9 cellular contexts compared by ENCODE assay signal in the genomic region with DNA sequence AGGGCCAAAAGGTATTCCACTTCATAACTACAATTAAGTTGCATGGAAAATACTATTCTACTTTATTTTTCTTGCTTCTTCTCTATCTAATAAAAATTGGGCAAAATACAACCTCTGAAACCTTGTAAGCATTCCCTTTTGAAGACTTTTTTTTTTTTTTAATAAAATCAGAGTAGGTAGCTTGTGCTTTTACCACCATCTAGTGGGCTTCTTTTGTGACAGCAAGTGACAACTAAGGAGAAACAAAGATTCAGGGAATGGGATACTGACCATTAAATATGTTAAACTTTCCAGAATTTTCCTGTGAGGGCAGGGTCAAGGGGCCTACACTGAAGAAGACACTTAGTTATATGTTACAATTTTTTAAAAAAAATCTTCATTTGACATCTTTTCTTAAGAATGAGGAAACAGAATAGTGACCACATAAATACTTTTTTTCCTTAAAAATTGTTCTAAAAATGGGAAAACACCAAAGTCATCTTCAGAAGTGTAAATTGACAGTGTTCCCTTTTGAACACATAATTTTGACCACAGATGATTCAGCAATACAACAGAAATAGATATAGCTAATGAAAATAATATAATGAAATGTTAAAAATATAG.
DNase-seq lines count a peak whose midpoint lies in the region; ATAC-seq and TF ChIP-seq lines count a peak whose summit lies in the region.
"Had no signal": no experiment of that assay in that cellular context is flagged by ENCODE, and none has a peak within 500 bp of the region (broad histone marks: within the 10 kb centered on the region; RNA-seq: fewer than 3 reads in every experiment).

No MANE protein-coding gene starts in this region.

- no peaks in the 10 kb centered on the region for H3K36me3 Mint-ChIP-seq in chondrocyte (ENCODE audit: low read depth)
- H3K36me3 Mint-ChIP-seq in nephron (ENCODE audit: low read depth), result no peaks in the 10 kb centered on the region
- no peaks in the 10 kb centered on the region for H3K36me3 Mint-ChIP-seq in activated T-helper 17 cell treated with anti-CD3 and anti-CD28 coated beads, Interleukin-2, amount 50 U/mL, for 72 hours (ENCODE audit: low read depth)
- H3K36me3 Mint-ChIP-seq: activated naive CD4-positive, alpha-beta T cell treated with anti-CD3 and anti-CD28 coated beads, Interleukin-2, amount 50 U/mL, for 24 hours had no signal

- ATAC-seq in activated T-helper 17 cell treated with anti-CD3 and anti-CD28 coated beads, Interleukin-2, amount 50 U/mL, for 72 hours (replicated peaks), result no peak
- no peak for ATAC-seq in HG03159 (IDR thresholded peaks at IDR 0.05; ENCODE audit: unreplicated experiment)

- TF ChIP-seq CTCF in chondrocyte (IDR thresholded peaks at IDR 0.05) (peak; percentile 95), nephron (IDR thresholded peaks at IDR 0.05; ENCODE audit: unreplicated experiment in 3 of 3) (peak; percentile 72 to 90 (median 76))

- no peaks in the 10 kb centered on the region for H3K27me3 Mint-ChIP-seq in chondrocyte (ENCODE audit: low read depth)
- no peaks in the 10 kb centered on the region for H3K27me3 Mint-ChIP-seq in nephron (ENCODE audit: low read depth)
- peaks cover 3% of the 10 kb centered on the region for H3K27me3 Mint-ChIP-seq in activated T-helper 17 cell treated with anti-CD3 and anti-CD28 coated beads, Interleukin-2, amount 50 U/mL, for 72 hours
- H3K27me3 Mint-ChIP-seq: activated naive CD4-positive, alpha-beta T cell treated with anti-CD3 and anti-CD28 coated beads, Interleukin-2, amount 50 U/mL, for 24 hours had no signal

- H3K4me1 Mint-ChIP-seq in chondrocyte (ENCODE audit: low read depth), result peaks cover 4% of the 10 kb centered on the region
- H3K4me1 Mint-ChIP-seq in nephron, result no peaks in the 10 kb centered on the region
- H3K4me1 Mint-ChIP-seq in activated T-helper 17 cell treated with anti-CD3 and anti-CD28 coated beads, Interleukin-2, amount 50 U/mL, for 72 hours, result no peaks in the 10 kb centered on the region
- H3K4me1 Mint-ChIP-seq: activated naive CD4-positive, alpha-beta T cell treated with anti-CD3 and anti-CD28 coated beads, Interleukin-2, amount 50 U/mL, for 24 hours had no signal

- DNase-seq in NOMO-1 treated with DMSO at 0.1 percent for 48 hours (lab: John Stamatoyannopoulos, UW; ENCODE audit: unreplicated experiment), result peak; percentile 24
- no peak for DNase-seq in NOMO-1 treated with dmso at 0.1 percent for 144 hours (lab: John Stamatoyannopoulos, UW; ENCODE audit: unreplicated experiment)
- DNase-seq in NCI-H2171 (lab: John Stamatoyannopoulos, UW), result peak; percentile 62
- no peak for DNase-seq in chondrocyte (ENCODE audit: low spot score)
- DNase-seq in putamen (ENCODE audit: low spot score), result no peak

- H3K4me3 Mint-ChIP-seq in chondrocyte (ENCODE audit: unreplicated experiment), result no peak overlapping the region
- H3K4me3 Mint-ChIP-seq in nephron, result no peak overlapping the region
- H3K4me3 Mint-ChIP-seq in activated T-helper 17 cell treated with anti-CD3 and anti-CD28 coated beads, Interleukin-2, amount 50 U/mL, for 72 hours, result no peak overlapping the region
- H3K4me3 Mint-ChIP-seq: activated naive CD4-positive, alpha-beta T cell treated with anti-CD3 and anti-CD28 coated beads, Interleukin-2, amount 50 U/mL, for 24 hours had no signal

- H3K27ac Mint-ChIP-seq in chondrocyte (ENCODE audit: unreplicated experiment) (no peak overlapping the region), nephron (peak overlapping the region in 1 of 3 experiments; percentile 20)
- no peak overlapping the region for H3K27ac Mint-ChIP-seq in activated T-helper 17 cell treated with anti-CD3 and anti-CD28 coated beads, Interleukin-2, amount 50 U/mL, for 72 hours
- H3K27ac Mint-ChIP-seq: activated naive CD4-positive, alpha-beta T cell treated with anti-CD3 and anti-CD28 coated beads, Interleukin-2, amount 50 U/mL, for 24 hours had no signal

- H3K9me3 Mint-ChIP-seq in chondrocyte (ENCODE audit: low read depth), result peaks cover 4% of the 10 kb centered on the region
- H3K9me3 Mint-ChIP-seq in nephron, result peaks cover 3% of the 10 kb centered on the region
- H3K9me3 Mint-ChIP-seq in activated T-helper 17 cell treated with anti-CD3 and anti-CD28 coated beads, Interleukin-2, amount 50 U/mL, for 72 hours, result no peaks in the 10 kb centered on the region
- H3K9me3 Mint-ChIP-seq: activated naive CD4-positive, alpha-beta T cell treated with anti-CD3 and anti-CD28 coated beads, Interleukin-2, amount 50 U/mL, for 24 hours had no signal

Comparison
In these comparisons a context has a peak if more than half of its experiments do, and no peak if none do; other contexts are left out.
1. DNase-seq: peak in NOMO-1 treated with DMSO at 0.1 percent for 48 hours (single experiment) and NCI-H2171 (single experiment); none in NOMO-1 treated with dmso at 0.1 percent for 144 hours (single experiment), chondrocyte (single experiment) and putamen (single experiment).